In genomic region chr10:86594535-86594934, GRCh38 we compare ENCODE assay signal across 14 cellular contexts.
DNase-seq lines count a peak whose midpoint lies in the region; TF ChIP-seq lines count a peak whose summit lies in the region.
"Had no signal": no experiment of that assay in that cellular context is flagged by ENCODE, and none has a peak within 500 bp of the region (broad histone marks: within the 10 kb centered on the region; RNA-seq: fewer than 3 reads in every experiment).

No MANE protein-coding gene starts in this region.

- POLR2A ChIA-PET in RWPE1 (lab: Yijun Ruan, JAX; ENCODE audit: low non-redundant PET) = no interaction called here

- CTCF ChIA-PET in RWPE1 (lab: Yijun Ruan, JAX) = interaction anchor here (0.7 kb wide), 1 partner anchor 107 kb away, joined by 6 read pairs; no protein-coding TSS in a partner anchor

- H3K4me3 ChIP-seq in AG10803 (ENCODE audit: low read length) (no peak overlapping the region), foreskin fibroblast (ENCODE audit: low read depth in 1 of 2, low read length in 2 of 2) (no peak overlapping the region)
- H3K4me3 ChIP-seq: GM12878, mucosa of descending colon had no signal

- DNase-seq in AG10803 (ENCODE audit: low read depth) (peak; percentile 59), HS-5 (ENCODE audit: low read depth) (peak; percentile 51), T1000 (lab: John Stamatoyannopoulos, UW) (peak; percentile 81), foreskin fibroblast (peak; percentile 81 to 90), RWPE1 (ENCODE audit: low spot score) (no peak)
- DNase-seq in stimulated activated naive CD4-positive, alpha-beta T cell treated with Interleukin-2 at 50 U/mL for 16 hours (lab: John Stamatoyannopoulos, UW) = no peak
- no peak for DNase-seq in stimulated activated CD4-positive, alpha-beta T cell treated with anti-CD3 and anti-CD28 coated beads, Interleukin-12 subunit alpha, Interleukin-12 subunit beta, amount 100 ng/mL, for 4 hours
- DNase-seq in activated CD4-positive, alpha-beta T cell treated with anti-CD3 and anti-CD28 coated beads, Interleukin-2, amount 50 U/mL, for 4 hours = no peak
- DNase-seq: activated CD4-positive, alpha-beta T cell treated with anti-CD3 and anti-CD28 coated beads for 48 hours; activated T-cell treated with anti-CD3 and anti-CD28 coated beads, Interleukin-2, amount 50 U/mL, for 72 hours; anterior cingulate cortex; mucosa of descending colon; posterior cingulate gyrus had no signal

- H3K27ac ChIP-seq in RWPE1 = no peak overlapping the region

- TF ChIP-seq CTCF in AG10803 (conservative IDR thresholded peaks at IDR 0.05; ENCODE audit: low read length) (no peak), foreskin fibroblast (IDR thresholded peaks at IDR 0.05; ENCODE audit: low read depth, low read length) (no peak), RWPE1 (conservative IDR thresholded peaks at IDR 0.05; ENCODE audit: low read depth) (no peak)

Comparison
In these comparisons a context has a peak if more than half of its experiments do, and no peak if none do; other contexts are left out.
1. DNase-seq: peak in AG10803 (single experiment), HS-5 (single experiment), T1000 (single experiment) and foreskin fibroblast (2 of 2); none in stimulated activated naive CD4-positive, alpha-beta T cell treated with Interleukin-2 at 50 U/mL for 16 hours (single experiment), RWPE1 (single experiment), stimulated activated CD4-positive, alpha-beta T cell treated with anti-CD3 and anti-CD28 coated beads, Interleukin-12 subunit alpha, Interleukin-12 subunit beta, amount 100 ng/mL, for 4 hours (single experiment) and activated CD4-positive, alpha-beta T cell treated with anti-CD3 and anti-CD28 coated beads, Interleukin-2, amount 50 U/mL, for 4 hours (0 of 2).